8 cellular contexts compared by ENCODE assay signal in genomic region chr6:41306187-41306854, GRCh38. TPM values are rescaled to one million over a fixed set of nuclear protein-coding genes. Genes with fewer than 3 reads are reported as not detected.
A peak's percentile ranks its signal among the peaks of the same experiment; 100 is the strongest.
DNase-seq lines count a peak whose midpoint lies in the region; ATAC-seq, FAIRE-seq and TF ChIP-seq lines count a peak whose summit lies in the region.

No MANE protein-coding gene starts in this region.

- CTCF ChIA-PET in A673 (lab: Charles Lee) = no interaction called here
- CTCF ChIA-PET in H1 (lab: Charles Lee; ENCODE audit: partially characterized antibody) = interaction anchor here (0.6 to 8.1 kb wide), 31 partner anchors 9 to 393 kb away, joined by 3 to 97 read pairs (median 4); partner anchors contain the start of genes NCR2 and TREML1

- no peak overlapping the region for H3K14ac ChIP-seq in H1 (ENCODE audit: insufficient read length)

- H3K23me2 ChIP-seq in H1 (ENCODE audit: low read depth, low read length) = no peaks in the 10 kb centered on the region

- H3K56ac ChIP-seq in H1 (replicated peaks; ENCODE audit: insufficient read length, low read depth, low read length) = no peak overlapping the region

- H3K4me1 ChIP-seq in A673 (ENCODE audit: insufficient read depth, low read length, poor library complexity, severe bottlenecking) = no peaks in the 10 kb centered on the region
- H3K4me1 ChIP-seq in H1 (replicated peaks in 1 of 4; ENCODE audit: control insufficient read depth in 3 of 4, insufficient read depth in 4 of 4, low read length in 3 of 4) = peaks cover 0 to 3% (median 0%) of the 10 kb centered on the region in 4 experiments; a peak in 1 of 7 replicates

- H3K79me1 ChIP-seq in H1 (ENCODE audit: low read depth, low read length) = no peaks in the 10 kb centered on the region

- H3K18ac ChIP-seq in H1 (ENCODE audit: extremely low read depth, low read length) = no peak overlapping the region

- H3K4me2 ChIP-seq in H1 (ENCODE audit: insufficient read depth in 1 of 2, low read depth in 2 of 2, low read length in 2 of 2) = no peak overlapping the region

- 45% methylated on average over 12 of the region's 13 CpGs; no CpG with 5 or more reads in 1 of the 2 experiments for WGBS in H1 (ENCODE audit: extremely low coverage in 1 of 2, insufficient coverage in 1 of 2, insufficient read length in 1 of 2, insufficient replicate concordance in 2 of 2, low coverage in 1 of 2, low lambda C conversion rate in 2 of 2, missing lambda C conversion rate in 1 of 2), 2 experiments

- no peak for TF ChIP-seq EP300 in H1 (IDR thresholded peaks at IDR 0.05; ENCODE audit: borderline replicate concordance in 1 of 2, low read depth in 2 of 2, low read length in 2 of 2)

- H4K20me1 ChIP-seq in H1 (replicated peaks in 1 of 2; ENCODE audit: control insufficient read depth in 1 of 2, insufficient read depth in 2 of 2, low read length in 2 of 2) = no peaks in the 10 kb centered on the region

- H3K4me3 ChIP-seq in A673 (ENCODE audit: low read depth, low read length, poor library complexity, severe bottlenecking) (no peak overlapping the region), H1 (ENCODE audit: extremely low read depth in 1 of 4, insufficient read depth in 2 of 4, low read depth in 3 of 4, low read length in 4 of 4) (no peak overlapping the region)

- H2BK120ac ChIP-seq in H1 (replicated peaks; ENCODE audit: low read depth, low read length) = no peak overlapping the region

- peaks cover 14% of the 10 kb centered on the region for H3K9me3 Mint-ChIP-seq in nephron progenitor cell

- H3K4me1 Mint-ChIP-seq in nephron progenitor cell = no peaks in the 10 kb centered on the region

- no peaks in the 10 kb centered on the region for H3K79me2 ChIP-seq in H1 (ENCODE audit: control insufficient read depth in 1 of 2, insufficient read depth in 2 of 2, low read length in 2 of 2)

- no peak overlapping the region for H3K4me3 Mint-ChIP-seq in nephron progenitor cell

- peak; percentile 93 for FAIRE-seq in G401.6 (lab: Jason Lieb, UNC)
- FAIRE-seq in H1 (lab: Jason Lieb, UNC) = peak; percentile 32

- peak; percentile 69 for TF ChIP-seq CTCF in A673 (conservative IDR thresholded peaks at IDR 0.05; ENCODE audit: low read depth, low read length)
- TF ChIP-seq CTCF in H1 (IDR thresholded peaks at IDR 0.05; ENCODE audit: control extremely low read depth in 1 of 3, insufficient read depth in 1 of 3, low read depth in 1 of 3, low read length in 3 of 3) = peak in 2 of 3 experiments; percentile 63 to 67; a peak in 3 of 4 replicates
- peak; percentile 66 for TF ChIP-seq CTCF in nephron progenitor cell (IDR thresholded peaks at IDR 0.05)

- peak; percentile 57 to 72 for TF ChIP-seq RAD21 in H1 (IDR thresholded peaks at IDR 0.05 in 1 of 2, conservative IDR thresholded peaks at IDR 0.05 in 1 of 2; ENCODE audit: low read depth in 2 of 2, low read length in 2 of 2)

- H2BK20ac ChIP-seq in H1 (ENCODE audit: low read length) = no peak overlapping the region

- no peak overlapping the region for H2AFZ ChIP-seq in H1 (ENCODE audit: low read length)

- no peaks in the 10 kb centered on the region for H3K9me3 ChIP-seq in A673 (ENCODE audit: low read depth, low read length, poor library complexity, severe bottlenecking)
- H3K9me3 ChIP-seq in H1 (ENCODE audit: insufficient read depth in 2 of 2, low read depth in 1 of 2, low read length in 1 of 2) = no peaks in the 10 kb centered on the region

- no peak for TF ChIP-seq POLR2A in H1 (IDR thresholded peaks at IDR 0.05; ENCODE audit: control extremely low read depth in 1 of 2, low read depth in 2 of 2, low read length in 2 of 2)

- no peak overlapping the region for H2BK5ac ChIP-seq in H1 (ENCODE audit: low read depth, low read length)

- H3K23ac ChIP-seq in H1 (ENCODE audit: insufficient read length) = no peak overlapping the region

- POLR2A ChIA-PET in A673 (lab: Charles Lee; ENCODE audit: low non-redundant PET) (no interaction called here), H1 (lab: Charles Lee; ENCODE audit: partially characterized antibody) (interaction anchor here (1.4 kb wide), 2 partner anchors 12 to 18 kb away, joined by 3 read pairs; no protein-coding TSS in a partner anchor)

- H3K4ac ChIP-seq in H1 (replicated peaks; ENCODE audit: insufficient read length, low read depth, low read length) = no peak overlapping the region

- H3K36me3 ChIP-seq in A673 (ENCODE audit: insufficient read depth, low read length, poor library complexity, severe bottlenecking) (no peaks in the 10 kb centered on the region), H1 (ENCODE audit: control insufficient read depth in 2 of 4, insufficient read depth in 4 of 4, low read length in 3 of 4) (no peaks in the 10 kb centered on the region)

- H4K5ac ChIP-seq in H1 (ENCODE audit: insufficient read length, low read depth, low read length) = no peak overlapping the region

- H3K27me3 ChIP-seq in A673 (replicated peaks; ENCODE audit: insufficient read depth, low read depth, low read length, poor library complexity) (peaks cover 12% of the 10 kb centered on the region), H1 (replicated peaks in 1 of 4; ENCODE audit: control insufficient read depth in 3 of 4, extremely low read depth in 1 of 4, insufficient read depth in 3 of 4, low read length in 3 of 4) (no peaks in the 10 kb centered on the region; a peak in 1 of 7 replicates)

- no peak overlapping the region for H2AK5ac ChIP-seq in H1 (ENCODE audit: low read depth, low read length)

- intact Hi-C loops in A673 (cut with micrococcal nuclease; ENCODE audit: unreplicated experiment) (loop anchor here (2.0 kb wide), 1 partner anchor 376 kb away; no protein-coding TSS in a partner anchor), sciatic nerve (cut with DNase I) (no loop called here)

- H3K9ac ChIP-seq in H1 (replicated peaks in 1 of 4; ENCODE audit: extremely low read depth in 1 of 4, low read depth in 3 of 4, low read length in 3 of 4) = no peak overlapping the region

- H3K27ac ChIP-seq in A673 (ENCODE audit: low read depth, low read length, poor library complexity, severe bottlenecking) = no peak overlapping the region
- H3K27ac ChIP-seq in H1 (ENCODE audit: low read depth, low read length) = no peak overlapping the region

- no peak overlapping the region for H4K91ac ChIP-seq in H1 (replicated peaks; ENCODE audit: insufficient read length, low read length)

- no peak overlapping the region for H2BK12ac ChIP-seq in H1 (ENCODE audit: low read depth, low read length)

- H2BK15ac ChIP-seq in H1 (ENCODE audit: low read length) = no peak overlapping the region

- no peaks in the 10 kb centered on the region for H3K36me3 Mint-ChIP-seq in nephron progenitor cell (ENCODE audit: low read depth)

- DNase-seq in A673 (ENCODE audit: low spot score) = peak; percentile 57
- peak; percentile 46 to 87 (median 82) for DNase-seq in NCI-H1417 (lab: John Stamatoyannopoulos, UW)
- peak; percentile 27 for DNase-seq in T-helper 9 cell
- no peak for DNase-seq in H1 (ENCODE audit: low read depth in 1 of 2, low spot score in 2 of 2)
- DNase-seq in nephron progenitor cell = peak; percentile 49
- DNase-seq in sciatic nerve (ENCODE audit: low spot score) = no peak

- no TSS peak for BruUV-seq in A673 (replicated peaks; lab: Mats Ljungman, UMichigan)

- ATAC-seq in sciatic nerve (no peak), HG02938 (IDR thresholded peaks at IDR 0.05; ENCODE audit: unreplicated experiment) (no peak)

- no peak overlapping the region for H3K27ac Mint-ChIP-seq in nephron progenitor cell

- H3K27me3 Mint-ChIP-seq in nephron progenitor cell (ENCODE audit: low read depth, poor library complexity) = peaks cover 27% of the 10 kb centered on the region

- H4K8ac ChIP-seq in H1 (ENCODE audit: extremely low read depth, insufficient read depth, low read length) = no peak overlapping the region

TF ChIP-seq in H1, 55 proteins besides CTCF, POLR2A, EP300 and RAD21:
- TF ChIP-seq KDM1A (IDR thresholded peaks at IDR 0.05; ENCODE audit: borderline replicate concordance, low read length) = no peak
- no peak for TF ChIP-seq SRF (IDR thresholded peaks at IDR 0.05; ENCODE audit: low read depth, low read length)
- TF ChIP-seq SP2 (IDR thresholded peaks at IDR 0.05; ENCODE audit: low read length) = no peak
- no peak for TF ChIP-seq HDAC6 (IDR thresholded peaks at IDR 0.05; ENCODE audit: low read depth, low read length)
- no peak for TF ChIP-seq EZH2 (IDR thresholded peaks at IDR 0.05; ENCODE audit: low read depth, low read length, severe bottlenecking)
- TF ChIP-seq BCL11A (IDR thresholded peaks at IDR 0.05; ENCODE audit: low read depth in 2 of 2, low read length in 2 of 2) = no peak

RNA-seq across cellular contexts. Expression of gene TREM1, which starts 19.8 kb away (rescaled TPM):
- total RNA-seq in A673 (2021) (not detected in 2 replicates), sciatic nerve (9.8 TPM)
- not detected in 2 replicates for total RNA-seq in H1 (2021; fragmentation: NEBNext Ultra II Directional; extraction: Animal tissue kit (Norgen Biotek cat#: 25700))
- not detected in 2 replicates for polyA plus RNA-seq in H1 (2011; rRNA removed)
- not detected for polyA plus RNA-seq in H1 (2011; cell fraction: cytosol; rRNA removed)
- polyA plus RNA-seq in H1 (2011; cell fraction: nucleus; rRNA removed) = not detected
- not detected in 4 replicates for polyA plus RNA-seq in H1 (2012, experiment 1 of 2)
- polyA plus RNA-seq in H1 (2012, experiment 2 of 2) = not detected
- not detected for polyA plus RNA-seq in H1 (2013, experiment 1 of 2)
- not detected for polyA plus RNA-seq in H1 (2013, experiment 2 of 2)
- not detected in 2 replicates for polyA minus RNA-seq in H1 (2011; rRNA and poly(A)+ RNA removed)
- not detected for polyA minus RNA-seq in H1 (2011; cell fraction: cytosol; rRNA and poly(A)+ RNA removed)
- polyA minus RNA-seq in H1 (2011; cell fraction: nucleus; rRNA and poly(A)+ RNA removed) = not detected

RNA-seq across cellular contexts. Expression of gene NCR2, which starts 29.1 kb away (rescaled TPM):
- total RNA-seq in A673 (2021) (not detected in 2 replicates), sciatic nerve (not detected)
- total RNA-seq in H1 (2021; fragmentation: NEBNext Ultra II Directional; extraction: Animal tissue kit (Norgen Biotek cat#: 25700)) = not detected in 2 replicates
- not detected in 2 replicates for polyA plus RNA-seq in H1 (2011; rRNA removed)
- not detected for polyA plus RNA-seq in H1 (2011; cell fraction: cytosol; rRNA removed)
- polyA plus RNA-seq in H1 (2011; cell fraction: nucleus; rRNA removed) = not detected
- polyA plus RNA-seq in H1 (2012, experiment 1 of 2) = not detected in 4 replicates
- not detected for polyA plus RNA-seq in H1 (2012, experiment 2 of 2)
- polyA plus RNA-seq in H1 (2013, experiment 1 of 2) = not detected
- not detected for polyA plus RNA-seq in H1 (2013, experiment 2 of 2)
- not detected in 2 replicates for polyA minus RNA-seq in H1 (2011; rRNA and poly(A)+ RNA removed)
- polyA minus RNA-seq in H1 (2011; cell fraction: cytosol; rRNA and poly(A)+ RNA removed) = not detected
- not detected for polyA minus RNA-seq in H1 (2011; cell fraction: nucleus; rRNA and poly(A)+ RNA removed)

Comparison
In these comparisons a context has a peak if more than half of its experiments do, and no peak if none do; other contexts are left out.
1. DNase-seq: peak in A673 (single experiment), NCI-H1417 (3 of 3), T-helper 9 cell (single experiment) and nephron progenitor cell (single experiment); none in H1 (0 of 2) and sciatic nerve (single experiment).
2. RNA of gene TREM1, which starts 19.8 kb away (total RNA-seq): 9.8 TPM in sciatic nerve (single experiment); not detected in A673 and not detected in H1; every median in the first group is over 10 times any median in the second.
3. Peak in every context shown above with its lines, with median percentiles within 50 percentile points of each other: CTCF ChIP-seq.